Comparison of ENCODE assay signal across 9 cellular contexts in the genomic region with DNA sequence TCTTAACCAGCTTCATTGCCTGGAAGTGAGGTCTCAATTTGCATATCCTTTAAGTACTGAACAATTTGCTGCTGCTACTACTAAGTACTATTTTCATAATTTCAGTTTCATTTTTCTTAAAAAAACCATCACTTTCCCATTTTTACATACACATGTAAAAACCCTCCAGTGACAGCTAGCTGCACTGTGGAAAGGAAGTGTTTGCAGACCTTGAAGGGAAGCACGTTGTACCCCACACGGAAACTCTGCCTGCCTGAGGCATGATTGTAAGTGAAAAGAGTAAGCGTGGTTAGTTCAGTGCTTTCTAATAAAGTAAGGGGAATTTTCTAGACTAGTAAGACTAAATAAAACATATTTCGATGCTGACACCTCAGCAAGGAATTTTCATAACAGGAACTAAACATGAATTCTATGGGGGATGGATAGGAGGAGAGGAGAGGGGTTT.
DNase-seq lines count a peak whose midpoint lies in the region; ATAC-seq and TF ChIP-seq lines count a peak whose summit lies in the region.
"Had no signal": no experiment of that assay in that cellular context is flagged by ENCODE, and none has a peak within 500 bp of the region (broad histone marks: within the 10 kb centered on the region; RNA-seq: fewer than 3 reads in every experiment).

No MANE protein-coding gene starts in this region.

- H3K4me3 ChIP-seq in heart right ventricle = no peak overlapping the region
- no peak overlapping the region for H3K4me3 ChIP-seq in right atrium auricular region
- no peak overlapping the region for H3K4me3 ChIP-seq in adipocyte (ENCODE audit: low read length)
- no peak overlapping the region for H3K4me3 ChIP-seq in ovary
- H3K4me3 ChIP-seq: skin epidermis had no signal

- H3K9me3 ChIP-seq in heart right ventricle = no peaks in the 10 kb centered on the region
- H3K9me3 ChIP-seq in right atrium auricular region = no peaks in the 10 kb centered on the region
- H3K9me3 ChIP-seq in adipocyte (ENCODE audit: control insufficient read depth, low read length) = no peaks in the 10 kb centered on the region
- H3K9me3 ChIP-seq in ovary = no peaks in the 10 kb centered on the region

- intact Hi-C loops in heart right ventricle (cut with DNase I) (loop anchor here in 8 of 10 donors (5.0 to 10.0 kb wide), 6 partner anchors 228 to 482 kb away; partner anchors contain the start of gene PPID (in 3 of the 8)), ovary (cut with DNase I) (loop anchor here in 3 of 4 donors (10.0 kb wide), 4 partner anchors 342 to 482 kb away; partner anchors contain the start of gene PPID (in 2 of the 3))

- peak overlapping the region; percentile 42 for H3K4me3 Mint-ChIP-seq in stimulated activated effector memory CD8-positive, alpha-beta T cell treated with anti-CD3 and anti-CD28 coated beads, Interleukin-12 subunit alpha, Interleukin-12 subunit beta, amount 100 ng/mL, for 72 hours

- no peaks in the 10 kb centered on the region for H3K27me3 ChIP-seq in heart right ventricle
- no peaks in the 10 kb centered on the region for H3K27me3 ChIP-seq in right atrium auricular region
- no peaks in the 10 kb centered on the region for H3K27me3 ChIP-seq in adipocyte (replicated peaks; ENCODE audit: control insufficient read depth, insufficient read depth, low read length)
- H3K27me3 ChIP-seq in ovary = no peaks in the 10 kb centered on the region

- no peak for TF ChIP-seq EP300 in ovary (IDR thresholded peaks at IDR 0.05)

- H3K36me3 ChIP-seq in heart right ventricle = peaks cover 0 to 13% (median 0%) of the 10 kb centered on the region in 9 donors
- no peaks in the 10 kb centered on the region for H3K36me3 ChIP-seq in right atrium auricular region
- H3K36me3 ChIP-seq in adipocyte (ENCODE audit: control insufficient read depth, insufficient read depth, low read length, severe bottlenecking) = peaks cover 8% of the 10 kb centered on the region
- H3K36me3 ChIP-seq in ovary = no peaks in the 10 kb centered on the region

- H3K9ac ChIP-seq in adipocyte (ENCODE audit: low read length) = no peak overlapping the region

- H3K27ac ChIP-seq in heart right ventricle = peak overlapping the region in 6 of 10 donors; percentile 7 to 36 (median 23)
- H3K27ac ChIP-seq in right atrium auricular region = no peak overlapping the region
- no peak overlapping the region for H3K27ac ChIP-seq in ovary

- H3K4me1 Mint-ChIP-seq in stimulated activated effector memory CD8-positive, alpha-beta T cell treated with anti-CD3 and anti-CD28 coated beads, Interleukin-12 subunit alpha, Interleukin-12 subunit beta, amount 100 ng/mL, for 72 hours = peaks cover 62% of the 10 kb centered on the region

- no peaks in the 10 kb centered on the region for H3K9me3 Mint-ChIP-seq in stimulated activated effector memory CD8-positive, alpha-beta T cell treated with anti-CD3 and anti-CD28 coated beads, Interleukin-12 subunit alpha, Interleukin-12 subunit beta, amount 100 ng/mL, for 72 hours

- 40 to 50% methylated on average over 4 of the region's 4 CpGs for WGBS in heart right ventricle, 2 donors
- 9 to 27% (median 10%) methylated on average over 4 of the region's 4 CpGs for WGBS in ovary, 3 donors

- DNase-seq in heart right ventricle = no peak
- DNase-seq in right atrium auricular region (ENCODE audit: low spot score) = no peak
- DNase-seq in adipocyte (ENCODE audit: low read depth) = peak; percentile 52
- peak in 1 of 2 donors; percentile 60 for DNase-seq in stimulated activated effector memory CD8-positive, alpha-beta T cell treated with anti-CD3 and anti-CD28 coated beads, Interleukin-12 subunit alpha, Interleukin-12 subunit beta, amount 100 ng/mL, for 72 hours (ENCODE audit: low spot score in 2 of 2)
- DNase-seq in erythroblast (lab: John Stamatoyannopoulos, UW) = no peak
- DNase-seq in central memory CD4-positive, alpha-beta T cell = no peak
- no peak for DNase-seq in ovary

- ATAC-seq in heart right ventricle = peak in 1 of 8 donors; percentile 30
- ATAC-seq in HG03280 (IDR thresholded peaks at IDR 0.05; ENCODE audit: unreplicated experiment) = peak; percentile 69
- peak; percentile 92 for ATAC-seq in stimulated activated effector memory CD8-positive, alpha-beta T cell treated with anti-CD3 and anti-CD28 coated beads, Interleukin-12 subunit alpha, Interleukin-12 subunit beta, amount 100 ng/mL, for 72 hours

- peak overlapping the region; percentile 66 for H3K27ac Mint-ChIP-seq in stimulated activated effector memory CD8-positive, alpha-beta T cell treated with anti-CD3 and anti-CD28 coated beads, Interleukin-12 subunit alpha, Interleukin-12 subunit beta, amount 100 ng/mL, for 72 hours

- TF ChIP-seq POLR2A in erythroblast (IDR thresholded peaks at IDR 0.05; ENCODE audit: low read length) = no peak
- TF ChIP-seq POLR2A in ovary (IDR thresholded peaks at IDR 0.05) = no peak

- peaks cover 3% of the 10 kb centered on the region for H3K36me3 Mint-ChIP-seq in stimulated activated effector memory CD8-positive, alpha-beta T cell treated with anti-CD3 and anti-CD28 coated beads, Interleukin-12 subunit alpha, Interleukin-12 subunit beta, amount 100 ng/mL, for 72 hours

- H3K4me1 ChIP-seq in heart right ventricle = peaks cover 8 to 89% (median 58%) of the 10 kb centered on the region in 9 donors
- H3K4me1 ChIP-seq in right atrium auricular region = peaks cover 0 to 42% of the 10 kb centered on the region in 2 donors
- peaks cover 2% of the 10 kb centered on the region for H3K4me1 ChIP-seq in adipocyte (ENCODE audit: control insufficient read depth, insufficient read depth, low read length)
- H3K4me1 ChIP-seq in ovary (ENCODE audit: insufficient read depth) = peaks cover 5% of the 10 kb centered on the region

- TF ChIP-seq CTCF in heart right ventricle (IDR thresholded peaks at IDR 0.05) (no peak), right atrium auricular region (IDR thresholded peaks at IDR 0.05) (no peak), ovary (IDR thresholded peaks at IDR 0.05) (no peak)

Comparison
In these comparisons a context has a peak if more than half of its experiments do, and no peak if none do; other contexts are left out.
1. H3K27ac ChIP-seq: peak in heart right ventricle (6 of 10); none in right atrium auricular region (0 of 2) and ovary (0 of 2).